Comparison of ENCODE assay signal across 7 cellular contexts in the genomic region with DNA sequence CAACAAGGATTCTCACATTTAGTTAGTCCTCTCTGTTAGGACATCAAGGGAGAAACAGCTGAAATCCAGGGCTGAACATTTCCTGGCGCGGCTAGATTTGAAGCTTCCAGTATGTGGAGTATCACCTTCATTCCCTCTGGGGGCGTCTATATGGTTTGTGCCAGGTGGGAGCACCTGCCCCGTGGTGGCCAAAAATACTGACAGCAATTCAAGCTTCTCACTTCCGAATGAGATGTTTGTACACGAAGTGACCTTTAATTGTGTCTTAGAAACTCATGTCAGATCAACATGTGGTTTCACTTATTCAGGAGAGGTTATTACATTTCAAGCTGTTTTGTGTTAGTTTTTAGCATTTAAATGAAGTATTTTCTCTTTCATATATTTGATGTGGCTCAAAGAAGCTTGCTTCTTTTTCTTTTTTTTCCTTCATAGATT.
DNase-seq lines count a peak whose midpoint lies in the region; ATAC-seq, FAIRE-seq and TF ChIP-seq lines count a peak whose summit lies in the region.

No MANE protein-coding gene starts in this region.

- H3K36me3 Mint-ChIP-seq in activated CD8-positive, alpha-beta T cell treated with anti-CD3 and anti-CD28 coated beads for 36 hours (ENCODE audit: low read depth): peaks cover 1% of the 10 kb centered on the region

- H3K36me3 ChIP-seq in HAP-1 (replicated peaks) (no peaks in the 10 kb centered on the region), keratinocyte (ENCODE audit: control insufficient read depth in 2 of 2, extremely low read depth in 1 of 2, insufficient read depth in 2 of 2, low read length in 2 of 2) (no peaks in the 10 kb centered on the region), suprapubic skin (no peaks in the 10 kb centered on the region)

- in situ Hi-C loops in HAP-1 (cut with MboI; ENCODE audit: low sequenced_read_pairs): no loop called here

- intact Hi-C loops in activated CD8-positive, alpha-beta T cell treated with anti-CD3 and anti-CD28 coated beads for 36 hours (cut with micrococcal nuclease): no loop called here

- H3K27ac ChIP-seq in keratinocyte (ENCODE audit: control insufficient read depth, insufficient read depth, low read length) (no peak overlapping the region), suprapubic skin (peak overlapping the region; percentile 73)

- H3K9ac ChIP-seq in keratinocyte (ENCODE audit: control insufficient read depth, extremely low read depth, insufficient read depth, low read length): no peak overlapping the region

- H3K9me3 ChIP-seq in HAP-1 (no peaks in the 10 kb centered on the region), keratinocyte (ENCODE audit: control insufficient read depth, low read depth, low read length) (no peaks in the 10 kb centered on the region), suprapubic skin (no peaks in the 10 kb centered on the region)

- POLR2A ChIA-PET in activated CD8-positive, alpha-beta T cell treated with anti-CD3 and anti-CD28 coated beads for 36 hours (lab: Charles Lee): interaction anchor here (0.8 to 1.9 kb wide), 15 partner anchors 10 to 275 kb away, joined by 3 to 8 read pairs (median 4); no protein-coding TSS in a partner anchor

- H3K4me3 Mint-ChIP-seq in activated CD8-positive, alpha-beta T cell treated with anti-CD3 and anti-CD28 coated beads for 36 hours: peak overlapping the region; percentile 81

- H3K4me1 ChIP-seq in HAP-1 (peaks cover 47% of the 10 kb centered on the region), keratinocyte (ENCODE audit: control insufficient read depth, extremely low read depth, insufficient read depth, low read length) (peaks cover 43% of the 10 kb centered on the region), suprapubic skin (peaks cover 41% of the 10 kb centered on the region)

- no peaks in the 10 kb centered on the region for H3K27me3 Mint-ChIP-seq in activated CD8-positive, alpha-beta T cell treated with anti-CD3 and anti-CD28 coated beads for 36 hours

- H3K27ac Mint-ChIP-seq in activated CD8-positive, alpha-beta T cell treated with anti-CD3 and anti-CD28 coated beads for 36 hours: peak overlapping the region; percentile 96

- no peak for TF ChIP-seq CTCF in activated CD8-positive, alpha-beta T cell treated with anti-CD3 and anti-CD28 coated beads for 36 hours (IDR thresholded peaks at IDR 0.05)
- no peak for TF ChIP-seq CTCF in keratinocyte (optimal IDR thresholded peaks at IDR 0.05 in 1 of 3, IDR thresholded peaks at IDR 0.05 in 1 of 3, conservative IDR thresholded peaks at IDR 0.05 in 1 of 3; ENCODE audit: extremely low read depth in 1 of 3, insufficient read depth in 2 of 3, low read length in 3 of 3)
- TF ChIP-seq CTCF in suprapubic skin (IDR thresholded peaks at IDR 0.05): no peak

- H3K4me1 Mint-ChIP-seq in activated CD8-positive, alpha-beta T cell treated with anti-CD3 and anti-CD28 coated beads for 36 hours (ENCODE audit: low read depth): peaks cover 56% of the 10 kb centered on the region

- FAIRE-seq in keratinocyte (lab: Jason Lieb, UNC): no peak

- TF ChIP-seq EP300 in suprapubic skin (IDR thresholded peaks at IDR 0.05): no peak

- dilution Hi-C loops in keratinocyte (cut with MboI; ENCODE audit: extremely low pct_ligation_motif_present, low sequenced_read_pairs): no loop called here

- H3K27me3 ChIP-seq in HAP-1 (ENCODE audit: low read depth): 0 out of 2 replicates have a peak, but pooled peaks cover 3% of the 10 kb centered on the region
- no peaks in the 10 kb centered on the region for H3K27me3 ChIP-seq in keratinocyte (ENCODE audit: control insufficient read depth, extremely low read depth, insufficient read depth, low read length)
- H3K27me3 ChIP-seq in suprapubic skin: no peaks in the 10 kb centered on the region

- H2AFZ ChIP-seq in keratinocyte (ENCODE audit: control insufficient read depth, low read length): peak overlapping the region; percentile 93

- WGBS in suprapubic skin: 40% methylated on average over 6 of the region's 6 CpGs

- CTCF ChIA-PET in activated CD8-positive, alpha-beta T cell treated with anti-CD3 and anti-CD28 coated beads for 36 hours (lab: Charles Lee): interaction anchor here (0.5 to 1.9 kb wide), 15 partner anchors 12 to 279 kb away, joined by 3 to 8 read pairs (median 5); no protein-coding TSS in a partner anchor

- ATAC-seq in activated CD8-positive, alpha-beta T cell treated with anti-CD3 and anti-CD28 coated beads for 36 hours: peak; percentile 55

- no peak overlapping the region for H3K4me3 ChIP-seq in HAP-1
- no peak overlapping the region for H3K4me3 ChIP-seq in keratinocyte (ENCODE audit: control insufficient read depth in 2 of 3, extremely low read depth in 1 of 3, insufficient read depth in 2 of 3, low read depth in 1 of 3, low read length in 3 of 3)
- H3K4me3 ChIP-seq in suprapubic skin: peak overlapping the region; percentile 47

- H3K4me2 ChIP-seq in keratinocyte (ENCODE audit: control insufficient read depth, extremely low read depth, insufficient read depth, low read depth, low read length): peak overlapping the region; percentile 81

- DNase-seq in HAP-1 (ENCODE audit: low spot score in 2 of 2) (peak; percentile 46 to 92), keratinocyte (ENCODE audit: low read depth, low spot score) (no peak), suprapubic skin (ENCODE audit: low spot score in 2 of 2) (no peak), dermis blood vessel endothelial cell (no peak), DMS153 (lab: John Stamatoyannopoulos, UW) (no peak), glomerular visceral epithelial cell (ENCODE audit: extremely low spot score) (no peak)
- peak; percentile 46 for DNase-seq in activated CD8-positive, alpha-beta T cell treated with anti-CD3 and anti-CD28 coated beads for 36 hours

- no peaks in the 10 kb centered on the region for H3K9me3 Mint-ChIP-seq in activated CD8-positive, alpha-beta T cell treated with anti-CD3 and anti-CD28 coated beads for 36 hours

- no peak for TF ChIP-seq POLR2A in suprapubic skin (IDR thresholded peaks at IDR 0.05)

- H3K9me1 ChIP-seq in keratinocyte (ENCODE audit: control insufficient read depth, extremely low read depth, insufficient read depth, low read length): no peaks in the 10 kb centered on the region

- no peaks in the 10 kb centered on the region for H4K20me1 ChIP-seq in keratinocyte (ENCODE audit: control insufficient read depth, extremely low read depth, insufficient read depth, low read length)

- no peaks in the 10 kb centered on the region for H3K79me2 ChIP-seq in keratinocyte (ENCODE audit: control insufficient read depth, insufficient read depth, low read length)

Comparison
In these comparisons a context has a peak if more than half of its experiments do, and no peak if none do; other contexts are left out.
1. DNase-seq: peak in HAP-1 (2 of 2) and activated CD8-positive, alpha-beta T cell treated with anti-CD3 and anti-CD28 coated beads for 36 hours (single experiment); none in keratinocyte (single experiment), suprapubic skin (0 of 2), dermis blood vessel endothelial cell (single experiment), DMS153 (single experiment) and glomerular visceral epithelial cell (single experiment).